In the genomic region with DNA sequence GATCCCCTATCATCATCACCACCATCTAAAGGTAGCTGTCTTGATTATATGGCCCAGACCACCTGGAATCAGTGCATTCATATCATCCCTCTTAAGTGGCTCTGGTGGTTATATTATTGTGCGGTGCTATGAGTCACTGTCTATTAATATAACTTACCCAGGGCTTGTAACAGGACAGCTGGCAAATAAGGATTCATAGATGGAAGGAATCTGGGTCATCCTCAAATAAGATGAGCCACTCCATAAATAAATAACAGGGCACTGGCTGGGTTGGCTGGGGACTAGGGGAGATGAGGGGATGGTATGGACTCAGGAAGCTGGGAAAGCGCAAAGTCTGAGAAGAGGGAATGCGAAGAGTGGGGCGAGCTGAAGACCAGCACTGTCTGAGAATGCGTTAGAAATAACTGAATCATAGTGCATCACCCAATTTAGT, we compare ENCODE assay signal across 11 cellular contexts.
A peak's percentile ranks its signal among the peaks of the same experiment; 100 is the strongest.
DNase-seq lines count a peak whose midpoint lies in the region; ATAC-seq and TF ChIP-seq lines count a peak whose summit lies in the region.
"Had no signal": no experiment of that assay in that cellular context is flagged by ENCODE, and none has a peak within 500 bp of the region (broad histone marks: within the 10 kb centered on the region; RNA-seq: fewer than 3 reads in every experiment).

No MANE protein-coding gene starts in this region.

- TF ChIP-seq CTCF in fibroblast of villous mesenchyme (IDR thresholded peaks at IDR 0.05; ENCODE audit: insufficient read depth, low read depth, low read length), result no peak

- DNase-seq in NCI-H2029 (lab: John Stamatoyannopoulos, UW), result peak; percentile 34
- DNase-seq in NCI-H2029 treated with DMSO at 0.1 percent for 48 hours (lab: John Stamatoyannopoulos, UW), result no peak
- peak; percentile 57 for DNase-seq in SHP77 treated with DMSO at 0.1 percent for 48 hours (lab: John Stamatoyannopoulos, UW)
- peak; percentile 67 for DNase-seq in fibroblast of villous mesenchyme (ENCODE audit: low read depth)
- DNase-seq in superior temporal gyrus (ENCODE audit: extremely low spot score), result peak; percentile 39
- DNase-seq in NCI-H1694 (lab: John Stamatoyannopoulos, UW), result no peak
- DNase-seq in activated gamma-delta T cell (lab: John Stamatoyannopoulos, UW), result no peak
- DNase-seq: NCI-H1436 treated with DMSO at 0.1 percent for 48 hours, pancreas had no signal

- ATAC-seq in GM18520 (IDR thresholded peaks at IDR 0.05; ENCODE audit: unreplicated experiment), result no peak

- no peak overlapping the region for H3K4me3 ChIP-seq in fibroblast of villous mesenchyme (ENCODE audit: low read depth, low read length)
- H3K4me3 ChIP-seq: coronary artery, pancreas had no signal

Comparison
In these comparisons a context has a peak if more than half of its experiments do, and no peak if none do; other contexts are left out.
1. DNase-seq: peak in NCI-H2029 (single experiment), SHP77 treated with DMSO at 0.1 percent for 48 hours (single experiment), fibroblast of villous mesenchyme (single experiment) and superior temporal gyrus (single experiment); none in NCI-H2029 treated with DMSO at 0.1 percent for 48 hours (single experiment), NCI-H1694 (single experiment) and activated gamma-delta T cell (single experiment).